In genomic region chr20:36632487-36633284, GRCh38 we compare ENCODE assay signal across 19 cellular contexts. TPM values are rescaled to one million over a fixed set of nuclear protein-coding genes. Genes with fewer than 3 reads are reported as not detected.
A peak's percentile ranks its signal among the peaks of the same experiment; 100 is the strongest.
DNase-seq lines count a peak whose midpoint lies in the region; ATAC-seq, FAIRE-seq and TF ChIP-seq lines count a peak whose summit lies in the region.
"Had no signal": no experiment of that assay in that cellular context is flagged by ENCODE, and none has a peak within 500 bp of the region (broad histone marks: within the 10 kb centered on the region; RNA-seq: fewer than 3 reads in every experiment).

No MANE protein-coding gene starts in this region.

- ATAC-seq in RWPE2 (ENCODE audit: low read depth), result 0 out of 3 replicates have a peak, but pooled peaks have one; percentile 4

- no peak for TF ChIP-seq EP300 in H1 (IDR thresholded peaks at IDR 0.05; ENCODE audit: borderline replicate concordance in 1 of 2, low read depth in 2 of 2, low read length in 2 of 2)
- TF ChIP-seq EP300 in esophagus muscularis mucosa (IDR thresholded peaks at IDR 0.05), result no peak

- no peaks in the 10 kb centered on the region for H3K23me2 ChIP-seq in H1 (ENCODE audit: low read depth, low read length)

- H4K91ac ChIP-seq in H1 (replicated peaks; ENCODE audit: insufficient read length, low read length), result peak overlapping the region; percentile 20

- H3K9ac ChIP-seq in H1 (replicated peaks in 1 of 4; ENCODE audit: extremely low read depth in 1 of 4, low read depth in 3 of 4, low read length in 3 of 4) (no peak overlapping the region), neural progenitor cell (no peak overlapping the region)

- TF ChIP-seq CTCF in RWPE2 (IDR thresholded peaks at IDR 0.05; ENCODE audit: poor library complexity, severe bottlenecking), result no peak
- TF ChIP-seq CTCF in H1 (IDR thresholded peaks at IDR 0.05; ENCODE audit: control extremely low read depth in 1 of 3, insufficient read depth in 1 of 3, low read depth in 1 of 3, low read length in 3 of 3), result peak; percentile 49 to 68 (median 57)
- peak; percentile 34 for TF ChIP-seq CTCF in neural progenitor cell (IDR thresholded peaks at IDR 0.05)
- TF ChIP-seq CTCF in esophagus muscularis mucosa (IDR thresholded peaks at IDR 0.05), result no peak

- no peak overlapping the region for H3K18ac ChIP-seq in H1 (ENCODE audit: extremely low read depth, low read length)

- 81% methylated on average over 13 of the region's 14 CpGs; no CpG with 5 or more reads in 1 of the 2 experiments for WGBS in H1 (ENCODE audit: extremely low coverage in 1 of 2, insufficient coverage in 1 of 2, insufficient read length in 1 of 2, insufficient replicate concordance in 2 of 2, low coverage in 1 of 2, low lambda C conversion rate in 2 of 2, missing lambda C conversion rate in 1 of 2), 2 experiments
- WGBS in esophagus muscularis mucosa, result 85% methylated on average over 13 of the region's 14 CpGs

- H3K79me2 ChIP-seq in H1 (ENCODE audit: control insufficient read depth in 1 of 2, insufficient read depth in 2 of 2, low read length in 2 of 2) (no peaks in the 10 kb centered on the region), neural progenitor cell (ENCODE audit: low read depth) (no peaks in the 10 kb centered on the region)

- H3K4me3 ChIP-seq in RWPE2 (ENCODE audit: severe bottlenecking), result no peak overlapping the region
- no peak overlapping the region for H3K4me3 ChIP-seq in H1 (ENCODE audit: extremely low read depth in 1 of 4, insufficient read depth in 2 of 4, low read depth in 3 of 4, low read length in 4 of 4)
- no peak overlapping the region for H3K4me3 ChIP-seq in neural progenitor cell
- no peak overlapping the region for H3K4me3 ChIP-seq in esophagus muscularis mucosa
- H3K4me3 ChIP-seq: PC-9, testis had no signal

- H3K4me3 Mint-ChIP-seq in activated CD4-positive, alpha-beta T cell treated with anti-CD3 and anti-CD28 coated beads, Interleukin-2, amount 10 ng/mL, durations not matched to agents 24 days and 14 days, result no peak overlapping the region
- no peak overlapping the region for H3K4me3 Mint-ChIP-seq in neural progenitor cell

- FAIRE-seq in H1 (lab: Jason Lieb, UNC), result no peak

- H3K27ac ChIP-seq in RWPE2 (ENCODE audit: poor library complexity, severe bottlenecking), result no peak overlapping the region
- no peak overlapping the region for H3K27ac ChIP-seq in H1 (ENCODE audit: low read depth, low read length)
- H3K27ac ChIP-seq in neural progenitor cell, result no peak overlapping the region
- no peak overlapping the region for H3K27ac ChIP-seq in esophagus muscularis mucosa (replicated peaks in 1 of 4)
- H3K27ac ChIP-seq: PC-9, testis had no signal

- no peak overlapping the region for H2BK120ac ChIP-seq in H1 (replicated peaks; ENCODE audit: low read depth, low read length)

- H3K36me3 ChIP-seq in RWPE2 (ENCODE audit: low read depth) (no peaks in the 10 kb centered on the region), H1 (ENCODE audit: control insufficient read depth in 2 of 4, insufficient read depth in 4 of 4, low read length in 3 of 4) (no peaks in the 10 kb centered on the region), neural progenitor cell (no peaks in the 10 kb centered on the region), esophagus muscularis mucosa (no peaks in the 10 kb centered on the region)

- no peak overlapping the region for H3K4me2 ChIP-seq in H1 (ENCODE audit: insufficient read depth in 1 of 2, low read depth in 2 of 2, low read length in 2 of 2)
- H3K4me2 ChIP-seq in neural progenitor cell, result no peak overlapping the region
- H3K4me2 ChIP-seq: PC-9 had no signal

- no peak overlapping the region for H2AK5ac ChIP-seq in H1 (ENCODE audit: low read depth, low read length)

- intact Hi-C loops in activated CD4-positive, alpha-beta T cell treated with anti-CD3 and anti-CD28 coated beads, Interleukin-2, amount 10 ng/mL, durations not matched to agents 24 days and 14 days (cut with micrococcal nuclease), result no loop called here
- intact Hi-C loops in esophagus muscularis mucosa (cut with DNase I), result no loop called here

- H4K8ac ChIP-seq in H1 (ENCODE audit: extremely low read depth, insufficient read depth, low read length), result peak overlapping the region; percentile 45

- TF ChIP-seq RAD21 in H1 (IDR thresholded peaks at IDR 0.05 in 1 of 2, conservative IDR thresholded peaks at IDR 0.05 in 1 of 2; ENCODE audit: low read depth in 2 of 2, low read length in 2 of 2), result peak; percentile 50 to 67

- no peak for DNase-seq in activated CD4-positive, alpha-beta T cell treated with anti-CD3 and anti-CD28 coated beads, Interleukin-2, amount 10 ng/mL, durations not matched to agents 24 days and 14 days
- DNase-seq in activated CD4-positive, alpha-beta T cell treated with anti-CD3 and anti-CD28 coated beads, Interleukin-2, amount 50 U/mL, for 4 hours, result no peak
- DNase-seq in RWPE2 (ENCODE audit: low spot score), result no peak
- peak in 1 of 2 experiments; percentile 74 for DNase-seq in H1 (ENCODE audit: low read depth in 1 of 2, low spot score in 2 of 2)
- DNase-seq in neural progenitor cell (ENCODE audit: low spot score), result peak; percentile 54
- no peak for DNase-seq in cerebellum (ENCODE audit: low spot score)
- no peak for DNase-seq in GOT3 (lab: John Stamatoyannopoulos, UW)
- DNase-seq in esophagus muscularis mucosa (ENCODE audit: extremely low spot score), result no peak
- DNase-seq: activated T-cell treated with anti-CD3 and anti-CD28 coated beads, Interleukin-2, amount 50 U/mL, for 1 hour; aorta; COR-L47; cortex of kidney; GF-D8; naive B cell; NCI-H2081; NCI-H524 treated with DMSO at 0.1 percent for 48 hours; PC-9; testis had no signal

- H3K27me3 ChIP-seq in RWPE2 (ENCODE audit: insufficient read depth, poor library complexity, severe bottlenecking) (no peaks in the 10 kb centered on the region), H1 (replicated peaks in 1 of 4; ENCODE audit: control insufficient read depth in 3 of 4, extremely low read depth in 1 of 4, insufficient read depth in 3 of 4, low read length in 3 of 4) (no peaks in the 10 kb centered on the region), neural progenitor cell (no peaks in the 10 kb centered on the region), esophagus muscularis mucosa (no peaks in the 10 kb centered on the region)
- H3K27me3 ChIP-seq: testis had no signal

- H4K5ac ChIP-seq in H1 (ENCODE audit: insufficient read length, low read depth, low read length), result no peak overlapping the region

- no peaks in the 10 kb centered on the region for H3K9me3 ChIP-seq in RWPE2 (ENCODE audit: severe bottlenecking)
- H3K9me3 ChIP-seq in H1 (ENCODE audit: insufficient read depth in 2 of 2, low read depth in 1 of 2, low read length in 1 of 2), result no peaks in the 10 kb centered on the region
- H3K9me3 ChIP-seq in neural progenitor cell (ENCODE audit: low read depth), result no peaks in the 10 kb centered on the region
- no peaks in the 10 kb centered on the region for H3K9me3 ChIP-seq in esophagus muscularis mucosa
- H3K9me3 ChIP-seq: testis had no signal

- no peak overlapping the region for H3K14ac ChIP-seq in H1 (ENCODE audit: insufficient read length)

- H3F3A ChIP-seq in neural progenitor cell (ENCODE audit: low read depth), result no peaks in the 10 kb centered on the region

- TF ChIP-seq POLR2A in H1 (IDR thresholded peaks at IDR 0.05; ENCODE audit: control extremely low read depth in 1 of 2, low read depth in 2 of 2, low read length in 2 of 2) (no peak), esophagus muscularis mucosa (IDR thresholded peaks at IDR 0.05; ENCODE audit: low read depth) (no peak)

- POLR2A ChIA-PET in H1 (lab: Charles Lee; ENCODE audit: partially characterized antibody), result interaction anchor here (0.9 to 1.7 kb wide), 5 partner anchors 27 to 46 kb away, joined by 3 to 4 read pairs (median 3); no protein-coding TSS in a partner anchor

- H4K20me1 ChIP-seq in H1 (replicated peaks in 1 of 2; ENCODE audit: control insufficient read depth in 1 of 2, insufficient read depth in 2 of 2, low read length in 2 of 2) (no peaks in the 10 kb centered on the region), neural progenitor cell (ENCODE audit: low read depth) (no peaks in the 10 kb centered on the region)

- no peak overlapping the region for H3K56ac ChIP-seq in H1 (replicated peaks; ENCODE audit: insufficient read length, low read depth, low read length)

- no peak overlapping the region for H3K4ac ChIP-seq in H1 (replicated peaks; ENCODE audit: insufficient read length, low read depth, low read length)

- no peak overlapping the region for H2AFZ ChIP-seq in H1 (ENCODE audit: low read length)
- H2AFZ ChIP-seq in neural progenitor cell (replicated peaks), result peak overlapping the region; percentile 79
- H2AFZ ChIP-seq: PC-9 had no signal

- H3K9me3 Mint-ChIP-seq in activated CD4-positive, alpha-beta T cell treated with anti-CD3 and anti-CD28 coated beads, Interleukin-2, amount 10 ng/mL, durations not matched to agents 24 days and 14 days, result no peaks in the 10 kb centered on the region
- H3K9me3 Mint-ChIP-seq in neural progenitor cell, result no peaks in the 10 kb centered on the region
- H3K9me3 Mint-ChIP-seq: naive B cell had no signal

- peaks cover 54% of the 10 kb centered on the region for H3K36me3 Mint-ChIP-seq in activated CD4-positive, alpha-beta T cell treated with anti-CD3 and anti-CD28 coated beads, Interleukin-2, amount 10 ng/mL, durations not matched to agents 24 days and 14 days (ENCODE audit: low read depth)
- H3K36me3 Mint-ChIP-seq in neural progenitor cell, result no peaks in the 10 kb centered on the region
- H3K36me3 Mint-ChIP-seq: naive B cell had no signal

- H3K27me3 Mint-ChIP-seq in activated CD4-positive, alpha-beta T cell treated with anti-CD3 and anti-CD28 coated beads, Interleukin-2, amount 10 ng/mL, durations not matched to agents 24 days and 14 days, result no peaks in the 10 kb centered on the region
- no peaks in the 10 kb centered on the region for H3K27me3 Mint-ChIP-seq in neural progenitor cell (ENCODE audit: insufficient read depth, low read depth)
- H3K27me3 Mint-ChIP-seq: naive B cell had no signal

- peak overlapping the region; percentile 65 for H3K27ac Mint-ChIP-seq in activated CD4-positive, alpha-beta T cell treated with anti-CD3 and anti-CD28 coated beads, Interleukin-2, amount 10 ng/mL, durations not matched to agents 24 days and 14 days
- no peak overlapping the region for H3K27ac Mint-ChIP-seq in neural progenitor cell

- H2BK5ac ChIP-seq in H1 (ENCODE audit: low read depth, low read length), result 0 out of 2 replicates have a peak overlapping the region, but pooled peaks have one; percentile 66

- H3K4me1 Mint-ChIP-seq in activated CD4-positive, alpha-beta T cell treated with anti-CD3 and anti-CD28 coated beads, Interleukin-2, amount 10 ng/mL, durations not matched to agents 24 days and 14 days, result peaks cover 31% of the 10 kb centered on the region
- peaks cover 6% of the 10 kb centered on the region for H3K4me1 Mint-ChIP-seq in neural progenitor cell

- no peak overlapping the region for H2BK20ac ChIP-seq in H1 (ENCODE audit: low read length)

- no peak overlapping the region for H2BK12ac ChIP-seq in H1 (ENCODE audit: low read depth, low read length)

- H3K4me1 ChIP-seq in RWPE2 (ENCODE audit: insufficient read depth, poor library complexity, severe bottlenecking), result no peaks in the 10 kb centered on the region
- H3K4me1 ChIP-seq in H1 (replicated peaks in 1 of 4; ENCODE audit: control insufficient read depth in 3 of 4, insufficient read depth in 4 of 4, low read length in 3 of 4), result no peaks in the 10 kb centered on the region; a peak in 2 of 7 replicates
- no peaks in the 10 kb centered on the region for H3K4me1 ChIP-seq in neural progenitor cell
- no peaks in the 10 kb centered on the region for H3K4me1 ChIP-seq in esophagus muscularis mucosa
- H3K4me1 ChIP-seq: testis had no signal

- no peaks in the 10 kb centered on the region for H3K79me1 ChIP-seq in H1 (ENCODE audit: low read depth, low read length)

- CTCF ChIA-PET in H1 (lab: Charles Lee; ENCODE audit: partially characterized antibody), result interaction anchor here (0.6 to 9.9 kb wide), 25 partner anchors 10 to 925 kb away, joined by 3 to 92 read pairs (median 5); partner anchors contain the start of genes DSN1, RAB5IF and SLA2

- no peak overlapping the region for H3K23ac ChIP-seq in H1 (ENCODE audit: insufficient read length)

- no peak overlapping the region for H2BK15ac ChIP-seq in H1 (ENCODE audit: low read length)

RNA-seq across cellular contexts. Expression of gene SLA2, which starts 13.3 kb away (rescaled TPM):
- total RNA-seq in activated CD4-positive, alpha-beta T cell treated with anti-CD3 and anti-CD28 coated beads, Interleukin-2, amount 10 ng/mL, durations not matched to agents 24 days and 14 days, result 59.0 and 59.6 TPM in 2 replicates
- 0.19 TPM in 1 of 2 replicates, not detected in the other for total RNA-seq in H1 (2021; fragmentation: NEBNext Ultra II Directional; extraction: Animal tissue kit (Norgen Biotek cat#: 25700))
- polyA plus RNA-seq in H1 (2011; rRNA removed), result 0.17 and 0.18 TPM in 2 replicates
- polyA plus RNA-seq in H1 (2011; cell fraction: cytosol; rRNA removed), result 0.25 TPM
- 0.37 TPM for polyA plus RNA-seq in H1 (2011; cell fraction: nucleus; rRNA removed)
- polyA plus RNA-seq in H1 (2012, experiment 1 of 2), result 0.13 to 0.21 TPM (median 0.17 TPM) in 4 replicates
- polyA plus RNA-seq in H1 (2012, experiment 2 of 2), result 0.10 TPM
- 0.08 TPM for polyA plus RNA-seq in H1 (2013, experiment 1 of 2)
- polyA plus RNA-seq in H1 (2013, experiment 2 of 2), result 0.02 TPM
- 0.17 and 0.19 TPM in 2 replicates for polyA minus RNA-seq in H1 (2011; rRNA and poly(A)+ RNA removed)
- not detected for polyA minus RNA-seq in H1 (2011; cell fraction: cytosol; rRNA and poly(A)+ RNA removed)
- not detected for polyA minus RNA-seq in H1 (2011; cell fraction: nucleus; rRNA and poly(A)+ RNA removed)
- total RNA-seq in neural progenitor cell (ENCODE audit: low replicate concordance) (0.21 and 0.50 TPM in 2 replicates), cerebellum (0.09 TPM), esophagus muscularis mucosa (under 1 TPM; 0.26 to 0.99 (median 0.35) TPM)
- total RNA-seq: HT1080, PC-9 had no signal

RNA-seq across cellular contexts. Expression of gene RAB5IF, which starts 27.1 kb away (rescaled TPM):
- 114 and 122 TPM in 2 replicates for total RNA-seq in activated CD4-positive, alpha-beta T cell treated with anti-CD3 and anti-CD28 coated beads, Interleukin-2, amount 10 ng/mL, durations not matched to agents 24 days and 14 days
- total RNA-seq in H1 (2021; fragmentation: NEBNext Ultra II Directional; extraction: Animal tissue kit (Norgen Biotek cat#: 25700)), result 94.2 and 95.5 TPM in 2 replicates
- polyA plus RNA-seq in H1 (2011; rRNA removed), result 98.4 and 148 TPM in 2 replicates
- polyA plus RNA-seq in H1 (2011; cell fraction: cytosol; rRNA removed), result 114 TPM
- 38.7 TPM for polyA plus RNA-seq in H1 (2011; cell fraction: nucleus; rRNA removed)
- polyA plus RNA-seq in H1 (2012, experiment 1 of 2), result 75.0 to 122 TPM (median 90.1 TPM) in 4 replicates
- 222 TPM for polyA plus RNA-seq in H1 (2012, experiment 2 of 2)
- polyA plus RNA-seq in H1 (2013, experiment 1 of 2), result 120 TPM
- 134 TPM for polyA plus RNA-seq in H1 (2013, experiment 2 of 2)
- polyA minus RNA-seq in H1 (2011; rRNA and poly(A)+ RNA removed), result 33.6 and 51.7 TPM in 2 replicates
- polyA minus RNA-seq in H1 (2011; cell fraction: cytosol; rRNA and poly(A)+ RNA removed), result 50.3 TPM
- 18.1 TPM for polyA minus RNA-seq in H1 (2011; cell fraction: nucleus; rRNA and poly(A)+ RNA removed)
- total RNA-seq in neural progenitor cell (ENCODE audit: low replicate concordance) (69.5 and 90.1 TPM in 2 replicates), cerebellum (21.7 TPM), esophagus muscularis mucosa (10 to 100 TPM; 60.2 to 94.8 (median 81.6) TPM)

RNA-seq across cellular contexts. Expression of gene TGIF2, which starts 59.3 kb away (rescaled TPM):
- 55.2 and 55.7 TPM in 2 replicates for total RNA-seq in activated CD4-positive, alpha-beta T cell treated with anti-CD3 and anti-CD28 coated beads, Interleukin-2, amount 10 ng/mL, durations not matched to agents 24 days and 14 days
- total RNA-seq in H1 (2021; fragmentation: NEBNext Ultra II Directional; extraction: Animal tissue kit (Norgen Biotek cat#: 25700)), result 76.7 and 77.7 TPM in 2 replicates
- polyA plus RNA-seq in H1 (2011; rRNA removed), result 49.7 and 74.5 TPM in 2 replicates
- 47.5 TPM for polyA plus RNA-seq in H1 (2011; cell fraction: cytosol; rRNA removed)
- polyA plus RNA-seq in H1 (2011; cell fraction: nucleus; rRNA removed), result 57.4 TPM
- polyA plus RNA-seq in H1 (2012, experiment 1 of 2), result 32.6 to 40.3 TPM (median 35.4 TPM) in 4 replicates
- 37.6 TPM for polyA plus RNA-seq in H1 (2012, experiment 2 of 2)
- polyA plus RNA-seq in H1 (2013, experiment 1 of 2), result 52.6 TPM
- polyA plus RNA-seq in H1 (2013, experiment 2 of 2), result 60.1 TPM
- polyA minus RNA-seq in H1 (2011; rRNA and poly(A)+ RNA removed), result 42.7 and 55.0 TPM in 2 replicates
- 37.8 TPM for polyA minus RNA-seq in H1 (2011; cell fraction: cytosol; rRNA and poly(A)+ RNA removed)
- 20.0 TPM for polyA minus RNA-seq in H1 (2011; cell fraction: nucleus; rRNA and poly(A)+ RNA removed)
- total RNA-seq in neural progenitor cell (ENCODE audit: low replicate concordance) (67.1 and 76.5 TPM in 2 replicates), cerebellum (14.2 TPM), esophagus muscularis mucosa (10 to 100 TPM in 2 of 4 donors, 1 to 10 TPM in 2; 5.8 to 18.5 (median 10.6) TPM)

Comparison
In these comparisons a context has a peak if more than half of its experiments do, and no peak if none do; other contexts are left out.
1. CTCF ChIP-seq: peak in H1 (3 of 3) and neural progenitor cell (single experiment); none in RWPE2 (single experiment) and esophagus muscularis mucosa (0 of 3).
2. RNA of gene SLA2, which starts 13.3 kb away (total RNA-seq): 59.0 to 59.6 TPM in activated CD4-positive, alpha-beta T cell treated with anti-CD3 and anti-CD28 coated beads, Interleukin-2, amount 10 ng/mL, durations not matched to agents 24 days and 14 days; 0.26 to 0.99 TPM in esophagus muscularis mucosa, 0.21 to 0.50 TPM in neural progenitor cell, 0.09 TPM in cerebellum (single experiment) and 0.19 TPM in H1; every median in the first group is over 10 times any median in the second.